ENCODE assay signal across 8 cellular contexts in the genomic region with DNA sequence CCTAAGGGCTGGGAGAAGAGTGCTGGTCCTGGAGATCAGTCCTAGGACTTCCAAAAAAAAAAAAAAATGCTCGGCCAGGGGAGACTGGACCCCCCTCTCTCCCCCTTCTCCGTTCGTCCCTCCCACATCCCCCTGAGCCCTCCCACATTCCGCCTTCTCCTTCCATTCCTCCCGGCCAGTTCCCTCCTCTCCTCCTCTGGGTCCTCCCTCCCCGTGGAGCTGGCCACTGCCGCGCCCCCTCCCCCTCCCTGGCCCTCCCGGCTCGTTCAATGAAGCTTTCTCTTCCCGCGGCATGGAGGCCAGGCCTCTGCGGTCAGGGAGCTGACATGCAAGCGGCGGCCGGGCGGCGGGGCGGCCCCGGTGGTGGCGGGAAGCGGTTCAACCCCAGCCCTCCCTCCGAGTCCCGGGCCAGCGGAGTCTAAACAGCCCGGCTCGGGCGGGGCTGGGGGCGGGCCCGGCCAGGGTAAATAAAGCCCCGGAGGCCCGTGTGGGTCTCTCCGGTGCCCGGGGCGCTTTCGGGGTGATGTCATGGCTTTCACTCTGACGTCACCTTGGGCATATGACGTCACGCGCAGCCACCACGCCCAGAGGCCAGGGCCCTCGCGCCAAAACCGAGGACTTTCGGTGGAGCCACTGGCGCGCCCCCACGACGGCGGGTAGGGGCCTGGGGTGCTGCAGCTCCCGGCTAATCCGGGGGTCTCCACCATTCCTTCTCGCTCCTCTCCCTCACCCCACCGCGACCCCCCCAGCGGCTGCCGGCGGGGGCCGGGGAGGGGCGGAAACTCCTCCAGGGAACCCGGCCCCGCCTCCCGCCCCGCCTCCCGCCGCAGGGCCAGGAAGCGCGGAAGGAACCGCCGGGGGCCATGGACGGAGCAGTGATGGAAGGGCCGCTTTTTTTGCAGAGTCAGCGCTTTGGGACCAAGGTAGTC. TPM values are rescaled to one million over a fixed set of nuclear protein-coding genes. Genes with fewer than 3 reads are reported as not detected.
DNase-seq lines count a peak whose midpoint lies in the region; ATAC-seq, FAIRE-seq and TF ChIP-seq lines count a peak whose summit lies in the region.

A gene (plus strand): TSS at position 829 of the 929 bp plus-strand sequence. CDS start 35 bp downstream, at position 864.
A gene with protein sequence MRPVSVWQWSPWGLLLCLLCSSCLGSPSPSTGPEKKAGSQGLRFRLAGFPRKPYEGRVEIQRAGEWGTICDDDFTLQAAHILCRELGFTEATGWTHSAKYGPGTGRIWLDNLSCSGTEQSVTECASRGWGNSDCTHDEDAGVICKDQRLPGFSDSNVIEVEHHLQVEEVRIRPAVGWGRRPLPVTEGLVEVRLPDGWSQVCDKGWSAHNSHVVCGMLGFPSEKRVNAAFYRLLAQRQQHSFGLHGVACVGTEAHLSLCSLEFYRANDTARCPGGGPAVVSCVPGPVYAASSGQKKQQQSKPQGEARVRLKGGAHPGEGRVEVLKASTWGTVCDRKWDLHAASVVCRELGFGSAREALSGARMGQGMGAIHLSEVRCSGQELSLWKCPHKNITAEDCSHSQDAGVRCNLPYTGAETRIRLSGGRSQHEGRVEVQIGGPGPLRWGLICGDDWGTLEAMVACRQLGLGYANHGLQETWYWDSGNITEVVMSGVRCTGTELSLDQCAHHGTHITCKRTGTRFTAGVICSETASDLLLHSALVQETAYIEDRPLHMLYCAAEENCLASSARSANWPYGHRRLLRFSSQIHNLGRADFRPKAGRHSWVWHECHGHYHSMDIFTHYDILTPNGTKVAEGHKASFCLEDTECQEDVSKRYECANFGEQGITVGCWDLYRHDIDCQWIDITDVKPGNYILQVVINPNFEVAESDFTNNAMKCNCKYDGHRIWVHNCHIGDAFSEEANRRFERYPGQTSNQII (minus strand): TSS at position 51 of the 929 bp plus-strand sequence. CDS start 1,308 bp downstream, outside the sequence.

- peak within 1 kb of the TSS; percentile 56 for H3K4me3 ChIP-seq in A549

- peaks cover 14% of the 10 kb centered on the region; the same call in 2 of the 3 replicates for H3K4me1 ChIP-seq in A549

- ATAC-seq in A549, result peak; percentile 73 to 84
- ATAC-seq in GM18511 (IDR thresholded peaks at IDR 0.05; ENCODE audit: unreplicated experiment), result peak; percentile 70
- ATAC-seq in HG03045 (IDR thresholded peaks at IDR 0.05; ENCODE audit: unreplicated experiment), result peak; percentile 62
- ATAC-seq in memory B cell (ENCODE audit: low read depth), result peak; percentile 77

- 3% methylated on average over 20 of the region's 73 CpGs for WGBS in A549 (ENCODE audit: missing lambda C conversion rate)

- H3K27me3 Mint-ChIP-seq in memory B cell, result peaks cover 8% of the 10 kb centered on the region

- peak within 1 kb of the TSS; percentile 92 for H3K4me3 Mint-ChIP-seq in memory B cell

- peak within 1 kb of the TSS; percentile 76 for H3K4me2 ChIP-seq in A549

- no peak for TF ChIP-seq RAD21 in A549 (conservative IDR thresholded peaks at IDR 0.05 in 1 of 2, IDR thresholded peaks at IDR 0.05 in 1 of 2)

- H3K36me3 Mint-ChIP-seq in memory B cell, result peaks cover 3% of the 10 kb centered on the region

- H3K9me3 Mint-ChIP-seq in memory B cell, result no peaks in the 10 kb centered on the region

- peak within 1 kb of the TSS; percentile 74 for H3K27ac Mint-ChIP-seq in memory B cell

- POLR2A ChIA-PET in A549 (lab: Yijun Ruan, JAX), result interaction anchor here (0.6 kb wide), 1 partner anchor 34 kb away, joined by 3 read pairs; no protein-coding TSS in a partner anchor

- TF ChIP-seq POLR2A in A549 (IDR thresholded peaks at IDR 0.05; ENCODE audit: low read length), result no peak

- TF ChIP-seq CTCF in A549 (IDR thresholded peaks at IDR 0.05), result no peak

- TF ChIP-seq EP300 in A549 (IDR thresholded peaks at IDR 0.05), result no peak

- CTCF ChIA-PET in A549 (lab: Yijun Ruan, JAX), result interaction anchor here (1.1 to 8.6 kb wide), 4 partner anchors 10 to 33 kb away, joined by 3 to 63 read pairs (median 11); no protein-coding TSS in a partner anchor

- H3K27ac ChIP-seq in A549, result peak within 1 kb of the TSS; percentile 63 to 96

- no peak for FAIRE-seq in A549 (lab: Jason Lieb, UNC)

- DNase-seq in A549 (ENCODE audit: low read depth in 1 of 2, low spot score in 1 of 2) (peak; percentile 80), NCI-H69 (lab: John Stamatoyannopoulos, UW) (peak; percentile 55), memory B cell (ENCODE audit: low spot score in 2 of 2) (peak; percentile 86 to 90)
- DNase-seq in activated CD8-positive, alpha-beta memory T cell treated with anti-CD3 and anti-CD28 coated beads for 1 hour (ENCODE audit: extremely low read depth in 1 of 2, low read depth in 1 of 2), result peak; percentile 36 to 78
- DNase-seq in effector CD4-positive, alpha-beta T cell, result peak; percentile 69
- DNase-seq in stimulated activated CD8-positive, alpha-beta memory T cell treated with anti-CD3 and anti-CD28 coated beads, Interleukin-12 subunit alpha, Interleukin-12 subunit beta, amount 100 ng/mL, for 24 hours (ENCODE audit: extremely low read depth), result peak; percentile 68

- H3K4me1 Mint-ChIP-seq in memory B cell, result peaks cover 32% of the 10 kb centered on the region

- H3K9me3 ChIP-seq in A549, result no peaks in the 10 kb centered on the region

TF ChIP-seq in A549, 52 proteins besides CTCF, POLR2A, EP300 and RAD21:
- TF ChIP-seq RFX5 (IDR thresholded peaks at IDR 0.05) (0 out of 2 replicates have a peak, but pooled peaks have one; percentile 43), ZNF302 (CRISPR knock-in tag; IDR thresholded peaks at IDR 0.05) (no peak), PHF8 (IDR thresholded peaks at IDR 0.05; ENCODE audit: borderline replicate concordance, low read depth) (peak; percentile 70; the same call in 1 of the 2 replicates), FOSL2 (IDR thresholded peaks at IDR 0.05) (no peak), FOSL2 (CRISPR knock-in tag; IDR thresholded peaks at IDR 0.05) (peak; percentile 90), CHD2 (IDR thresholded peaks at IDR 0.05; ENCODE audit: low read length, partially characterized antibody) (no peak), MAFK (IDR thresholded peaks at IDR 0.05; ENCODE audit: partially characterized antibody) (peak; percentile 99), KDM1A (IDR thresholded peaks at IDR 0.05; ENCODE audit: low read depth) (peak; percentile 53; the same call in 1 of the 2 replicates)
- TF ChIP-seq, protein P1, sequence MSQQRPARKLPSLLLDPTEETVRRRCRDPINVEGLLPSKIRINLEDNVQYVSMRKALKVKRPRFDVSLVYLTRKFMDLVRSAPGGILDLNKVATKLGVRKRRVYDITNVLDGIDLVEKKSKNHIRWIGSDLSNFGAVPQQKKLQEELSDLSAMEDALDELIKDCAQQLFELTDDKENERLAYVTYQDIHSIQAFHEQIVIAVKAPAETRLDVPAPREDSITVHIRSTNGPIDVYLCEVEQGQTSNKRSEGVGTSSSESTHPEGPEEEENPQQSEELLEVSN (IDR thresholded peaks at IDR 0.05; ENCODE audit: borderline replicate concordance, low read depth), result peak; percentile 35; the same call in 1 of the 2 replicates
TF ChIP-seq in A549: peak in this region for 6.

RNA-seq across cellular contexts. Expression of the first gene that starts in this region (rescaled TPM):
- 3.7 and 4.0 TPM in 2 replicates for polyA plus RNA-seq in A549 (2011; rRNA removed)
- polyA plus RNA-seq in A549 (2012; cell fraction: cytosol; rRNA removed), result 4.3 and 5.2 TPM in 2 replicates
- polyA plus RNA-seq in A549 (2012; cell fraction: nucleus; rRNA removed), result 9.4 and 10.4 TPM in 2 replicates
- 3.2 to 5.1 TPM (median 5.0 TPM) in 3 replicates for polyA plus RNA-seq in A549 (2017; fragmentation: RNase III; extraction: RNeasy Plus Mini Kit Qiagen cat#74134 plus additional on column Dnase treatment)
- polyA minus RNA-seq in A549 (2011; rRNA and poly(A)+ RNA removed), result 4.5 and 4.9 TPM in 2 replicates

RNA-seq across cellular contexts. Expression of the second gene that starts in this region (rescaled TPM):
- polyA plus RNA-seq in A549 (2011; rRNA removed) (0.30 and 0.40 TPM in 2 replicates), A549 (2017; fragmentation: RNase III; extraction: RNeasy Plus Mini Kit Qiagen cat#74134 plus additional on column Dnase treatment) (0.27 to 0.53 TPM (median 0.31 TPM) in 3 replicates)
- 0.39 and 0.41 TPM in 2 replicates for polyA plus RNA-seq in A549 (2012; cell fraction: cytosol; rRNA removed)
- 0.64 and 1.3 TPM in 2 replicates for polyA plus RNA-seq in A549 (2012; cell fraction: nucleus; rRNA removed)
- polyA minus RNA-seq in A549 (2011; rRNA and poly(A)+ RNA removed), result 0.33 and 1.0 TPM in 2 replicates

Comparison
In these comparisons a context has a peak if more than half of its experiments do, and no peak if none do; other contexts are left out.
1. Peak in every context shown above with its lines: DNase-seq, ATAC-seq, H3K4me3 ChIP-seq and H3K27ac ChIP-seq.